In genomic region chr12:115253049-115253448, GRCh38 we compare ENCODE assay signal across 33 cellular contexts.
"Had no signal": no experiment of that assay in that cellular context is flagged by ENCODE, and none has a peak within 500 bp of the region (broad histone marks: within the 10 kb centered on the region; RNA-seq: fewer than 3 reads in every experiment).

No MANE protein-coding gene starts in this region.

- H3K4me3 ChIP-seq: adrenal gland, ascending aorta, body of pancreas, breast epithelium, cardiac muscle cell had no signal

- H3K27ac ChIP-seq: adrenal gland, ascending aorta, body of pancreas, brain microvascular endothelial cell, breast epithelium, cardiac muscle cell had no signal

- H3K27me3 ChIP-seq: adrenal gland, ascending aorta, body of pancreas, brain microvascular endothelial cell, breast epithelium, cardiac muscle cell had no signal

- ATAC-seq: activated naive CD4-positive, alpha-beta T cell treated with anti-CD3 and anti-CD28 coated beads, Interleukin-2, amount 50 U/mL, for 72 hours; activated naive CD8-positive, alpha-beta T cell treated with anti-CD3 and anti-CD28 coated beads, Interleukin-2, amount 50 U/mL, for 24 hours; activated T-cell treated with anti-CD3 and anti-CD28 coated beads, Interleukin-2, amount 50 U/mL, for 4 hours; activated T-cell treated with anti-CD3 and anti-CD28 coated beads, Interleukin-2, amount 50 U/mL, for 72 hours; activated T-helper 17 cell treated with anti-CD3 and anti-CD28 coated beads, Interleukin-2, amount 50 U/mL, for 72 hours; body of pancreas had no signal

- FAIRE-seq: bronchial epithelial cell had no signal

- H3K9me3 ChIP-seq: adrenal gland, ascending aorta, body of pancreas, breast epithelium had no signal

- H3K36me3 ChIP-seq: adrenal gland, ascending aorta, brain microvascular endothelial cell, breast epithelium, cardiac muscle cell had no signal

- DNase-seq: activated effector memory CD4-positive, alpha-beta T cell treated with anti-CD3 and anti-CD28 coated beads, Interleukin-2, amount 50 U/mL, for 16 hours; activated effector memory CD4-positive, alpha-beta T cell treated with Interleukin-2 at 50 U/mL for 16 hours; activated gamma-delta T cell; activated gamma-delta T cell treated with Interleukin-2 at 50 U/mL for 16 hours; activated naive CD4-positive, alpha-beta T cell; activated naive CD4-positive, alpha-beta T cell treated with anti-CD3 and anti-CD28 coated beads for 36 hours; activated naive CD4-positive, alpha-beta T cell treated with anti-CD3 and anti-CD28 coated beads, Interleukin-2, amount 10 ng/mL, durations not matched to agents 7 days and 5 days; activated naive CD4-positive, alpha-beta T cell treated with anti-CD3 and anti-CD28 coated beads, Interleukin-2, amount 50 U/mL, for 16 hours; activated naive CD4-positive, alpha-beta T cell treated with Interleukin-2 at 50 U/mL for 16 hours; activated naive CD8-positive, alpha-beta T cell treated with anti-CD3 and anti-CD28 coated beads for 36 hours; activated naive CD8-positive, alpha-beta T cell treated with anti-CD3 and anti-CD28 coated beads, Interleukin-2, amount 10 ng/mL, durations not matched to agents 7 days and 5 days; activated naive CD8-positive, alpha-beta T cell treated with anti-CD3 and anti-CD28 coated beads, Interleukin-2, amount 50 U/mL, for 24 hours; activated T-cell treated with anti-CD3 and anti-CD28 coated beads, Interleukin-2, amount 50 U/mL, for 1 hour; activated T-cell treated with anti-CD3 and anti-CD28 coated beads, Interleukin-2, amount 50 U/mL, for 24 hours; activated T-cell treated with anti-CD3 and anti-CD28 coated beads, Interleukin-2, amount 50 U/mL, for 4 hours; activated T-cell treated with anti-CD3 and anti-CD28 coated beads, Interleukin-2, amount 50 U/mL, for 48 hours; activated T-cell treated with anti-CD3 and anti-CD28 coated beads, Interleukin-2, amount 50 U/mL, for 72 hours; adrenal gland; amniotic stem cell; amygdala; anterior cingulate cortex; aorta; body of pancreas; brain microvascular endothelial cell; caudate nucleus; central memory CD4-positive, alpha-beta T cell; cerebellar nuclear complex had no signal

- H3K4me1 ChIP-seq: adrenal gland, ascending aorta, body of pancreas, breast epithelium had no signal
